ENCODE assay signal across 20 cellular contexts in the genomic region with DNA sequence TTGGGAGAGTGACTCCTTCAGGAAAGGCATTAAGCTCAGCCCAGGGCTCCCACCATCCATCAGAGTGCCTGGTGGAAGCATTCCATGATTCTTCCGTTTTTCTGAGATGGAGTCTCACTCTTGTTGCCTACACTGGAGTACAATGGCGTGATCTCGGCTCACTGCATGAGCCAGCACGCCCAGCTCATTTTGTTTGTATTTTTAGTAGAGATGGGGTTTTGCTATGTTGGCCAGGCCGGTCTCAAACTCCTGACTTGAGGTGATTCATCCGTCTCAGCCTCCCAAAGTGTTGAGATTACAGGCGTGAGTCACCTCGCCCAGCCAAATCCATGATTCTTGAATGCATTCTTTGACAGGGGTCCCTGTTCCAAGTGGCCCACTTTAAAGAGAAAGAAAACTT. TPM values are rescaled to one million over a fixed set of nuclear protein-coding genes. Genes with fewer than 3 reads are reported as not detected.
DNase-seq lines count a peak whose midpoint lies in the region; ATAC-seq and TF ChIP-seq lines count a peak whose summit lies in the region.
"Had no signal": no experiment of that assay in that cellular context is flagged by ENCODE, and none has a peak within 500 bp of the region (broad histone marks: within the 10 kb centered on the region; RNA-seq: fewer than 3 reads in every experiment).

No MANE protein-coding gene starts in this region.

- CTCF ChIA-PET in AG04450 (lab: Charles Lee): no interaction called here

- ATAC-seq in esophagus mucosa: no peak
- no peak for ATAC-seq in HG02759 (IDR thresholded peaks at IDR 0.05; ENCODE audit: unreplicated experiment)
- no peak for ATAC-seq in HG03354 (IDR thresholded peaks at IDR 0.05; ENCODE audit: poor library complexity, severe bottlenecking, unreplicated experiment)
- ATAC-seq: activated T-helper 17 cell treated with anti-CD3 and anti-CD28 coated beads, Interleukin-2, amount 50 U/mL, for 72 hours; T-cell had no signal

- no peak overlapping the region for H3K4me3 Mint-ChIP-seq in chondrocyte (ENCODE audit: unreplicated experiment)
- H3K4me3 Mint-ChIP-seq: activated B cell treated with CpG ODN at 0.5 μM for 24 hours; activated T-helper 17 cell treated with anti-CD3 and anti-CD28 coated beads, Interleukin-2, amount 50 U/mL, for 72 hours; CD4-positive, alpha-beta T cell; nephron; T-cell had no signal

- H3K9me3 Mint-ChIP-seq in chondrocyte (ENCODE audit: low read depth): no peaks in the 10 kb centered on the region
- H3K9me3 Mint-ChIP-seq: activated T-helper 17 cell treated with anti-CD3 and anti-CD28 coated beads, Interleukin-2, amount 50 U/mL, for 72 hours; nephron had no signal

- no peak for TF ChIP-seq CTCF in AG04450 (IDR thresholded peaks at IDR 0.05; ENCODE audit: low read depth, low read length)
- TF ChIP-seq CTCF in chondrocyte (IDR thresholded peaks at IDR 0.05): no peak

- H3K27ac ChIP-seq in AG04450 (ENCODE audit: low read depth, low read length): peak overlapping the region; percentile 97
- H3K27ac ChIP-seq: tibial nerve had no signal

- no peaks in the 10 kb centered on the region for H3K9me3 ChIP-seq in AG04450 (ENCODE audit: control insufficient read depth, insufficient read depth, low read length)
- H3K9me3 ChIP-seq: sigmoid colon, tibial nerve had no signal

- peak overlapping the region; percentile 54 for H3K27ac Mint-ChIP-seq in chondrocyte (ENCODE audit: unreplicated experiment)
- H3K27ac Mint-ChIP-seq: activated B cell treated with CpG ODN at 0.5 μM for 24 hours; activated T-helper 17 cell treated with anti-CD3 and anti-CD28 coated beads, Interleukin-2, amount 50 U/mL, for 72 hours; CD4-positive, alpha-beta T cell; nephron had no signal

- no peak overlapping the region for H3K4me3 ChIP-seq in AG04450 (ENCODE audit: low read depth, low read length)
- H3K4me3 ChIP-seq: dorsolateral prefrontal cortex, sigmoid colon, tibial nerve had no signal

- no peaks in the 10 kb centered on the region for H3K36me3 Mint-ChIP-seq in chondrocyte (ENCODE audit: low read depth)

- POLR2A ChIA-PET in AG04450 (lab: Yijun Ruan, JAX): interaction anchor here (0.9 to 2.0 kb wide), 2 partner anchors 9 to 317 kb away, joined by 4 to 7 read pairs; a partner anchor contains a TSS

- DNase-seq in AG04450 (ENCODE audit: low read depth, low spot score): peak; percentile 42
- DNase-seq in RKO (ENCODE audit: low spot score): peak; percentile 22
- DNase-seq in chondrocyte (ENCODE audit: low spot score): no peak
- DNase-seq in mesenteric fat pad (ENCODE audit: low spot score): peak; percentile 24
- DNase-seq in NCI-H446 treated with DMSO at 0.1 percent for 48 hours (lab: John Stamatoyannopoulos, UW): no peak
- DNase-seq: activated B cell treated with CpG ODN at 0.5 μM for 24 hours; aorta; CD4-positive, alpha-beta T cell; dorsolateral prefrontal cortex; foreskin melanocyte; NCI-H2171; RPMI8226; sigmoid colon; T-cell had no signal

- no peaks in the 10 kb centered on the region for H3K27me3 Mint-ChIP-seq in chondrocyte (ENCODE audit: low read depth)
- H3K27me3 Mint-ChIP-seq: activated B cell treated with CpG ODN at 0.5 μM for 24 hours; activated T-helper 17 cell treated with anti-CD3 and anti-CD28 coated beads, Interleukin-2, amount 50 U/mL, for 72 hours; CD4-positive, alpha-beta T cell; T-cell had no signal

- H3K4me1 Mint-ChIP-seq in chondrocyte (ENCODE audit: low read depth): peaks cover 15% of the 10 kb centered on the region
- H3K4me1 Mint-ChIP-seq: nephron had no signal

- H3K27me3 ChIP-seq in AG04450 (ENCODE audit: control insufficient read depth, insufficient read depth, low read length): no peaks in the 10 kb centered on the region
- H3K27me3 ChIP-seq: dorsolateral prefrontal cortex, sigmoid colon, tibial nerve had no signal

RNA-seq across cellular contexts. Expression of gene MIS12, which starts 23.1 kb away (rescaled TPM):
- 10.0 and 13.7 TPM in 2 replicates for polyA plus RNA-seq in AG04450 (2011; rRNA removed)
- 9.6 and 11.8 TPM in 2 replicates for polyA minus RNA-seq in AG04450 (2011; rRNA and poly(A)+ RNA removed)
- 12.2 to 16.0 TPM (median 14.0 TPM) in 3 replicates for total RNA-seq in chondrocyte
- 12.9 TPM for total RNA-seq in mesenteric fat pad
- 8.1 TPM for total RNA-seq in esophagus mucosa

RNA-seq across cellular contexts. Expression of gene DERL2, which starts 23.5 kb away (rescaled TPM):
- polyA plus RNA-seq in AG04450 (2011; rRNA removed): 88.2 and 101 TPM in 2 replicates
- 23.1 and 23.5 TPM in 2 replicates for polyA minus RNA-seq in AG04450 (2011; rRNA and poly(A)+ RNA removed)
- 71.8 to 84.9 TPM (median 74.9 TPM) in 3 replicates for total RNA-seq in chondrocyte
- 73.4 TPM for total RNA-seq in mesenteric fat pad
- total RNA-seq in esophagus mucosa: 35.0 TPM

RNA-seq across cellular contexts. Expression of gene DHX33, which starts 40.7 kb away (rescaled TPM):
- polyA plus RNA-seq in AG04450 (2011; rRNA removed): 10.0 and 11.3 TPM in 2 replicates
- 18.7 and 19.5 TPM in 2 replicates for polyA minus RNA-seq in AG04450 (2011; rRNA and poly(A)+ RNA removed)
- total RNA-seq in chondrocyte (12.7 to 16.6 TPM (median 13.7 TPM) in 3 replicates), mesenteric fat pad (14.5 TPM), esophagus mucosa (11.1 TPM)

Comparison
In these comparisons a context has a peak if more than half of its experiments do, and no peak if none do; other contexts are left out.
1. DNase-seq: peak in AG04450 (single experiment), RKO (single experiment) and mesenteric fat pad (single experiment); none in chondrocyte (single experiment) and NCI-H446 treated with DMSO at 0.1 percent for 48 hours (single experiment).